ENCODE assay signal across 8 cellular contexts in genomic region chr17:82153745-82154375, GRCh38. TPM values are rescaled to one million over a fixed set of nuclear protein-coding genes. Genes with fewer than 3 reads are reported as not detected.
DNase-seq lines count a peak whose midpoint lies in the region; ATAC-seq lines count a peak whose summit lies in the region.

No MANE protein-coding gene starts in this region.

- DNase-seq in AML-193 (lab: John Stamatoyannopoulos, UW), result peak; percentile 72 to 77
- DNase-seq in NCI-H2171 (lab: John Stamatoyannopoulos, UW), result peak; percentile 40
- peak; percentile 66 for DNase-seq in activated CD4-positive, CD25-positive, alpha-beta regulatory T cell treated with anti-CD3 and anti-CD28 coated beads, Interleukin-2, amount 50 U/mL, for 16 hours (ENCODE audit: low read depth, low spot score)
- DNase-seq in central memory CD4-positive, alpha-beta T cell, result peak; percentile 81
- DNase-seq in left colon, result peak; percentile 59 to 82
- peak; percentile 81 for DNase-seq in stimulated activated CD4-positive, alpha-beta T cell treated with anti-CD3 and anti-CD28 coated beads, Interleukin-4, amount 100 ng/mL, for 1 hour
- DNase-seq in cortex of kidney (lab: John Stamatoyannopoulos, UW), result no peak

- ATAC-seq in GM21619 (IDR thresholded peaks at IDR 0.05; ENCODE audit: unreplicated experiment), result peak; percentile 54
- peak; percentile 92 for ATAC-seq in left colon

- intact Hi-C loops in left colon (cut with DNase I, micrococcal nuclease), result loop anchor here (5.0 kb wide), 1 partner anchor 122 kb away; the partner anchor contains the start of gene RAC3 (in 2 of the 2)

RNA-seq across cellular contexts. Expression of gene FASN, which starts 55.8 kb away (rescaled TPM):
- 100 to 1,000 TPM in 1 of 2 donors, 10 to 100 TPM in 1; 89.0 to 171 TPM for total RNA-seq in left colon

RNA-seq across cellular contexts. Expression of gene CCDC57, which starts 58.8 kb away (rescaled TPM):
- total RNA-seq in left colon, result 10 to 100 TPM; 29.6 to 53.4 TPM
